Comparison of ENCODE assay signal across 1 cellular context in genomic region chr19:8054169-8054568, GRCh38.
TF ChIP-seq lines count a peak whose summit lies in the region.

No MANE protein-coding gene starts in this region.

TF ChIP-seq in HepG2, 621 proteins besides CTCF, POLR2A, EP300 and RAD21 (continued from another document):
- TF ChIP-seq PATZ1 (CRISPR knock-in tag; IDR thresholded peaks at IDR 0.05) (peak; percentile 23; the same call in 1 of the 2 replicates), TFAP4 (IDR thresholded peaks at IDR 0.05; ENCODE audit: borderline replicate concordance, low read depth) (peak; percentile 14; the same call in 1 of the 2 replicates), HNRNPL (IDR thresholded peaks at IDR 0.05; ENCODE audit: low read depth, low read length) (no peak), ZNF30 (CRISPR knock-in tag; IDR thresholded peaks at IDR 0.05) (no peak), JUNB (CRISPR knock-in tag; IDR thresholded peaks at IDR 0.05; ENCODE audit: borderline replicate concordance) (no peak), ZNF652 (CRISPR knock-in tag; IDR thresholded peaks at IDR 0.05; ENCODE audit: borderline replicate concordance, low read depth) (no peak), ZNF777 (CRISPR knock-in tag; IDR thresholded peaks at IDR 0.05) (no peak), ARID3A (IDR thresholded peaks at IDR 0.05; ENCODE audit: low read depth, low read length) (no peak), TRIM24 (CRISPR knock-in tag; IDR thresholded peaks at IDR 0.05) (no peak), NBN (conservative IDR thresholded peaks at IDR 0.05) (no peak), ZFX (CRISPR knock-in tag; IDR thresholded peaks at IDR 0.05; ENCODE audit: low read depth) (peak; percentile 42; the same call in 1 of the 2 replicates), BCLAF1 (IDR thresholded peaks at IDR 0.05) (no peak), ARID5B (CRISPR knock-in tag; IDR thresholded peaks at IDR 0.05) (0 out of 2 replicates have a peak, but pooled peaks have one; percentile 7), BRF2 (CRISPR knock-in tag; IDR thresholded peaks at IDR 0.05) (no peak), HHEX (CRISPR knock-in tag; IDR thresholded peaks at IDR 0.05) (no peak), HDAC1 (CRISPR knock-in tag; IDR thresholded peaks at IDR 0.05) (peak; percentile 49; the same call in 1 of the 2 replicates), NR2C2 (CRISPR knock-in tag; IDR thresholded peaks at IDR 0.05; ENCODE audit: borderline replicate concordance) (no peak), PHF8 (CRISPR knock-in tag; IDR thresholded peaks at IDR 0.05) (no peak), ZNF281 (CRISPR knock-in tag; IDR thresholded peaks at IDR 0.05; ENCODE audit: borderline replicate concordance) (peak; percentile 41; the same call in 1 of the 2 replicates), FOXA3 (CRISPR knock-in tag; IDR thresholded peaks at IDR 0.05) (no peak)
